Comparison of ENCODE assay signal across 12 cellular contexts in the genomic region with DNA sequence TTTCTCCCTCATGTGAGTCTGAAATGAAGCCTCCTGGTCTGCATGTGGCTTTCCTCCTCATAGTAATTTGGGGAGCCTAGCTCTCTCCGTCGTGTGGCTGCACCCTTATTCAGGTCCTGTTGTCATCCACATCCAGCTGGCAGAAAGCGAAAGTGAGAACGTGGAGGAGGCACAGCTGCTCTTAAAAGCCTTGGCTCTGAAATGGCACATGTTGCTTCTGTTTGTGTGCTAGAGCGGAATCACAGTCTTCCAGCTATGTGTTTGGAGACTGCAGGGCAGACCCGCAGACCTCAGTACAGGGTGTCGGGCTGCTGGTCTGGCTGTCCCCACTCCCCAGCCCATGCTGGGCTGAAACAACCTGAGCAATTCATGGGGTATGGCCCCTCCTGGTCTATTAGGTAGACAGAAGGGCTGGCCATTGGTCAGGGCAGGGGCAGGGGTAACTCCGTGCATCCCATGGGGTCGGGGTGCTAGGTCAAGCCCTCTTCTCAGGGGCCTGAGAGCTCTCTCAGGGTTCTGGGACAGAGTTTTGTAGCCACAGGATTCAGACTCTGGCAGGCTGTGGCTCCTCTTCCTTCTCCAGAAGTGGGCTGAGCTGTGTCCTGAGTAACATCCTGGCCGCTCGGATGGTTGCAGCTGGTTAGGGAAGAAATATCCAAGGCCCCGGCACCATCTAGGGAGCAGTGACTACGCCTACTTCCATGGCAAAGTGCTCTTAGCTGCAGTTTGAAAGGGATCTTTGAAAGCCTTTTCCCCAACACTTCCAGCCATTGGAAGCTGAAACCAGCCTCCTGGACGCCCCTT. TPM values are rescaled to one million over a fixed set of nuclear protein-coding genes. Genes with fewer than 3 reads are reported as not detected.
A peak's percentile ranks its signal among the peaks of the same experiment; 100 is the strongest.
DNase-seq lines count a peak whose midpoint lies in the region; ATAC-seq and TF ChIP-seq lines count a peak whose summit lies in the region.
"Had no signal": no experiment of that assay in that cellular context is flagged by ENCODE, and none has a peak within 500 bp of the region (broad histone marks: within the 10 kb centered on the region; RNA-seq: fewer than 3 reads in every experiment).

No MANE protein-coding gene starts in this region.

- peaks cover 4% of the 10 kb centered on the region for H3K9me3 Mint-ChIP-seq in WTC11
- H3K9me3 Mint-ChIP-seq: activated naive CD4-positive, alpha-beta T cell treated with anti-CD3 and anti-CD28 coated beads, Interleukin-2, amount 50 U/mL, for 24 hours had no signal

- H3K27me3 Mint-ChIP-seq in WTC11 (ENCODE audit: low read depth): no peaks in the 10 kb centered on the region
- H3K27me3 Mint-ChIP-seq: activated naive CD4-positive, alpha-beta T cell treated with anti-CD3 and anti-CD28 coated beads, Interleukin-2, amount 50 U/mL, for 24 hours had no signal

- TF ChIP-seq CTCF in left ventricle myocardium inferior (IDR thresholded peaks at IDR 0.05; ENCODE audit: borderline replicate concordance): no peak
- no peak for TF ChIP-seq CTCF in spleen (IDR thresholded peaks at IDR 0.05 in 8 of 11, conservative IDR thresholded peaks at IDR 0.05 in 3 of 11)
- TF ChIP-seq CTCF in colonic mucosa (IDR thresholded peaks at IDR 0.05): no peak
- TF ChIP-seq CTCF in WTC11 (IDR thresholded peaks at IDR 0.05): no peak

- H3K4me1 Mint-ChIP-seq in WTC11: peaks cover 20% of the 10 kb centered on the region
- H3K4me1 Mint-ChIP-seq: activated naive CD4-positive, alpha-beta T cell treated with anti-CD3 and anti-CD28 coated beads, Interleukin-2, amount 50 U/mL, for 24 hours had no signal

- no peak overlapping the region for H3K27ac Mint-ChIP-seq in WTC11
- H3K27ac Mint-ChIP-seq: activated naive CD4-positive, alpha-beta T cell treated with anti-CD3 and anti-CD28 coated beads, Interleukin-2, amount 50 U/mL, for 24 hours had no signal

- intact Hi-C loops in left ventricle myocardium inferior (cut with micrococcal nuclease) (loop anchor here (5.0 kb wide), 1 partner anchor 39 kb away; no protein-coding TSS in a partner anchor), spleen (cut with DNase I; ENCODE audit: low total_unique reads) (no loop called here), colonic mucosa (cut with DNase I) (no loop called here)

- peak overlapping the region in 1 of 2 donors; percentile 30 for H3K9ac ChIP-seq in colonic mucosa (ENCODE audit: low read depth in 2 of 2, low read length in 2 of 2)

- no peaks in the 10 kb centered on the region for H3K36me3 Mint-ChIP-seq in WTC11
- H3K36me3 Mint-ChIP-seq: activated naive CD4-positive, alpha-beta T cell treated with anti-CD3 and anti-CD28 coated beads, Interleukin-2, amount 50 U/mL, for 24 hours had no signal

- H3K4me3 ChIP-seq in left ventricle myocardium inferior (peak overlapping the region; percentile 43), spleen (peak overlapping the region in 1 of 8 donors; percentile 13), colonic mucosa (no peak overlapping the region)

- H3K27ac ChIP-seq in left ventricle myocardium inferior (replicated peaks): peak overlapping the region; percentile 92
- peak overlapping the region in 5 of 8 donors; percentile 58 to 74 (median 71) for H3K27ac ChIP-seq in spleen
- no peak overlapping the region for H3K27ac ChIP-seq in colonic mucosa
- H3K27ac ChIP-seq: 22Rv1 had no signal

- 30 to 48% (median 42%) methylated on average over 12 to 14 of the region's 14 CpGs for WGBS in spleen, 5 donors

- CTCF ChIA-PET in WTC11 (lab: Charles Lee): interaction anchor here (1.0 to 1.8 kb wide), 4 partner anchors 19 to 103 kb away, joined by 3 to 5 read pairs (median 4); no protein-coding TSS in a partner anchor

- H3K9me3 ChIP-seq in left ventricle myocardium inferior (replicated peaks) (no peaks in the 10 kb centered on the region), spleen (no peaks in the 10 kb centered on the region), colonic mucosa (no peaks in the 10 kb centered on the region)

- H3K27me3 ChIP-seq in left ventricle myocardium inferior (ENCODE audit: low read depth) (no peaks in the 10 kb centered on the region), spleen (replicated peaks in 1 of 7) (peaks cover 0 to 5% (median 0%) of the 10 kb centered on the region in 7 donors), colonic mucosa (no peaks in the 10 kb centered on the region)

- DNase-seq in DMS 273 (lab: John Stamatoyannopoulos, UW; ENCODE audit: unreplicated experiment) (peak; percentile 66), DMS 273 treated with DMSO at 0.1 percent for 48 hours (lab: John Stamatoyannopoulos, UW) (no peak), RPMI8226 (peak; percentile 76), left ventricle myocardium inferior (peak; percentile 56), spleen (peak; percentile 2), colonic mucosa (no peak), WTC11 (ENCODE audit: low spot score) (no peak)
- DNase-seq: stimulated activated naive CD4-positive, alpha-beta T cell had no signal

- H3K4me1 ChIP-seq in left ventricle myocardium inferior (peaks cover 48% of the 10 kb centered on the region), spleen (peaks cover 0 to 22% (median 10%) of the 10 kb centered on the region in 6 donors), colonic mucosa (no peaks in the 10 kb centered on the region)

- ATAC-seq in GM18505 (IDR thresholded peaks at IDR 0.05; ENCODE audit: unreplicated experiment) (no peak), WTC11 (no peak)

- no peak overlapping the region for H3K4me3 Mint-ChIP-seq in WTC11
- H3K4me3 Mint-ChIP-seq: activated naive CD4-positive, alpha-beta T cell treated with anti-CD3 and anti-CD28 coated beads, Interleukin-2, amount 50 U/mL, for 24 hours had no signal

- H3K36me3 ChIP-seq in left ventricle myocardium inferior: no peaks in the 10 kb centered on the region
- H3K36me3 ChIP-seq in spleen: no peaks in the 10 kb centered on the region
- no peaks in the 10 kb centered on the region for H3K36me3 ChIP-seq in colonic mucosa

- POLR2A ChIA-PET in WTC11 (lab: Charles Lee): interaction anchor here (0.6 kb wide), 1 partner anchor 10 kb away, joined by 3 read pairs; no protein-coding TSS in a partner anchor

- TF ChIP-seq POLR2A in spleen (IDR thresholded peaks at IDR 0.05) (no peak), GM18505 (IDR thresholded peaks at IDR 0.05; ENCODE audit: borderline replicate concordance, extremely low read depth, insufficient read depth, insufficient read length) (no peak)

TF ChIP-seq in WTC11, 78 proteins besides CTCF, POLR2A, EP300 and RAD21 (continues in another document):
- TF ChIP-seq ZNF219 (CRISPR knock-in tag; IDR thresholded peaks at IDR 0.05; ENCODE audit: borderline replicate concordance): no peak
- TF ChIP-seq TP53 (CRISPR knock-in tag; IDR thresholded peaks at IDR 0.05): no peak
- TF ChIP-seq, protein P1, sequence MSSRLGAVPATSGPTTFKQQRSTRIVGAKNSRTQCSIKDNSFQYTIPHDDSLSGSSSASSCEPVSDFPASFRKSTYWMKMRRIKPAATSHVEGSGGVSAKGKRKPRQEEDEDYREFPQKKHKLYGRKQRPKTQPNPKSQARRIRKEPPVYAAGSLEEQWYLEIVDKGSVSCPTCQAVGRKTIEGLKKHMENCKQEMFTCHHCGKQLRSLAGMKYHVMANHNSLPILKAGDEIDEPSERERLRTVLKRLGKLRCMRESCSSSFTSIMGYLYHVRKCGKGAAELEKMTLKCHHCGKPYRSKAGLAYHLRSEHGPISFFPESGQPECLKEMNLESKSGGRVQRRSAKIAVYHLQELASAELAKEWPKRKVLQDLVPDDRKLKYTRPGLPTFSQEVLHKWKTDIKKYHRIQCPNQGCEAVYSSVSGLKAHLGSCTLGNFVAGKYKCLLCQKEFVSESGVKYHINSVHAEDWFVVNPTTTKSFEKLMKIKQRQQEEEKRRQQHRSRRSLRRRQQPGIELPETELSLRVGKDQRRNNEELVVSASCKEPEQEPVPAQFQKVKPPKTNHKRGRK (CRISPR knock-in tag; IDR thresholded peaks at IDR 0.05; ENCODE audit: borderline replicate concordance): no peak
- no peak for TF ChIP-seq TEAD4 (CRISPR knock-in tag; IDR thresholded peaks at IDR 0.05)
- TF ChIP-seq, protein P2, sequence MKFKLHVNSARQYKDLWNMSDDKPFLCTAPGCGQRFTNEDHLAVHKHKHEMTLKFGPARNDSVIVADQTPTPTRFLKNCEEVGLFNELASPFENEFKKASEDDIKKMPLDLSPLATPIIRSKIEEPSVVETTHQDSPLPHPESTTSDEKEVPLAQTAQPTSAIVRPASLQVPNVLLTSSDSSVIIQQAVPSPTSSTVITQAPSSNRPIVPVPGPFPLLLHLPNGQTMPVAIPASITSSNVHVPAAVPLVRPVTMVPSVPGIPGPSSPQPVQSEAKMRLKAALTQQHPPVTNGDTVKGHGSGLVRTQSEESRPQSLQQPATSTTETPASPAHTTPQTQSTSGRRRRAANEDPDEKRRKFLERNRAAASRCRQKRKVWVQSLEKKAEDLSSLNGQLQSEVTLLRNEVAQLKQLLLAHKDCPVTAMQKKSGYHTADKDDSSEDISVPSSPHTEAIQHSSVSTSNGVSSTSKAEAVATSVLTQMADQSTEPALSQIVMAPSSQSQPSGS (CRISPR knock-in tag; IDR thresholded peaks at IDR 0.05; ENCODE audit: borderline replicate concordance, low read depth): no peak
- TF ChIP-seq TCF7 (CRISPR knock-in tag; IDR thresholded peaks at IDR 0.05; ENCODE audit: low read depth): no peak
- TF ChIP-seq, protein P3, sequence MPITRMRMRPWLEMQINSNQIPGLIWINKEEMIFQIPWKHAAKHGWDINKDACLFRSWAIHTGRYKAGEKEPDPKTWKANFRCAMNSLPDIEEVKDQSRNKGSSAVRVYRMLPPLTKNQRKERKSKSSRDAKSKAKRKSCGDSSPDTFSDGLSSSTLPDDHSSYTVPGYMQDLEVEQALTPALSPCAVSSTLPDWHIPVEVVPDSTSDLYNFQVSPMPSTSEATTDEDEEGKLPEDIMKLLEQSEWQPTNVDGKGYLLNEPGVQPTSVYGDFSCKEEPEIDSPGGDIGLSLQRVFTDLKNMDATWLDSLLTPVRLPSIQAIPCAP (CRISPR knock-in tag; IDR thresholded peaks at IDR 0.05): no peak
- no peak for TF ChIP-seq HMGA2 (CRISPR knock-in tag; IDR thresholded peaks at IDR 0.05)

RNA-seq across cellular contexts. Expression of gene C11orf96, which starts 50.6 kb away (rescaled TPM):
- 20.1 TPM for total RNA-seq in left ventricle myocardium inferior
- 100 to 1,000 TPM in 1 of 7 donors, 10 to 100 TPM in 6; 20.8 to 103 (median 68.4) TPM for total RNA-seq in spleen
- polyA plus RNA-seq in spleen: 10 to 100 TPM; 13.2 to 26.7 (median 26.3) TPM
- total RNA-seq in colonic mucosa: 10 to 100 TPM in 1 of 2 donors, 1 to 10 TPM in 1; 9.3 to 26.7 TPM
- 2.9 to 3.2 TPM (median 2.9 TPM) in 3 replicates for total RNA-seq in WTC11 (2021)

RNA-seq across cellular contexts. Expression of gene ACCSL, which starts 54.7 kb away (rescaled TPM):
- not detected for total RNA-seq in left ventricle myocardium inferior
- under 1 TPM in 3 of 7 donors, not detected in 4; 0.19 to 0.23 (median 0.20) TPM for total RNA-seq in spleen
- polyA plus RNA-seq in spleen: not detected
- not detected for total RNA-seq in colonic mucosa
- total RNA-seq in WTC11 (2021): not detected in 3 replicates
- total RNA-seq: glomerular endothelial cell had no signal

Comparison
In these comparisons a context has a peak if more than half of its experiments do, and no peak if none do; other contexts are left out.
1. DNase-seq: peak in DMS 273 (single experiment), RPMI8226 (single experiment), left ventricle myocardium inferior (single experiment) and spleen (single experiment); none in DMS 273 treated with DMSO at 0.1 percent for 48 hours (single experiment), colonic mucosa (single experiment) and WTC11 (single experiment).